ENCODE assay signal across 8 cellular contexts in the genomic region with DNA sequence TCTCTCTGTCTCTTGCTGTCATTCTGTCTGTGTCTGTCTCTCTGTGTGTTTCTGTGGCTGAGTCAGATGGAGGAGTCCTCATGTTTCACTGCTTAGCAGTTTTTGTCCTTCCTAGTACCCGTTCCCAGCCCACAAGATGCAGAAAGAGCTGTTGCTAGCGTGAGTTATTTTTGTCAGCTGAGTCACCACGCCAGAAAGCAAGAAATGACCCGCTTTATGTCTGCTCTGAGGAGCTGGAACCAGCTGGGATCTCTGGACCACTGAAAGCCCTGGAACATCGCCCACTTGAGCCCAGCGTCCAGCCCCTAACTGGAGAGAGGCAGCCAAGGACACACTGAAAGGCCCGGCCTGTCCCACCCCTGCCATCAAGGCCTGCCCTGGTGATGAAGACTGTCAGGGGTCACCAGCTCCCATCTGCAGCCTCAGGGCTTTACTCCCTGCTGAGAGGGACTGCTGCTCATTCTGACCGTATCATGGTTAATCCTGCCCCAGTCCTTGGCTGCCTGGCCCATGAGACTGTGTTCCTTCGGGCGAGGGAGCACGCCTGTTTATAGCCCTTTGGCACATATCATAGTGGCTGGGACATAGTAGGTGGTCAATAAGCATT.
A peak's percentile ranks its signal among the peaks of the same experiment; 100 is the strongest.
DNase-seq lines count a peak whose midpoint lies in the region; ATAC-seq and TF ChIP-seq lines count a peak whose summit lies in the region.

No MANE protein-coding gene starts in this region.

- H3K27me3 Mint-ChIP-seq in GM23338 (ENCODE audit: insufficient read depth, low read depth, poor library complexity) = peaks cover 4% of the 10 kb centered on the region

- no peaks in the 10 kb centered on the region for H3K9me2 ChIP-seq in GM23338 (ENCODE audit: insufficient read depth)

- no peaks in the 10 kb centered on the region for H3K79me2 ChIP-seq in GM23338 (replicated peaks; ENCODE audit: insufficient read depth)

- H3K27ac Mint-ChIP-seq in GM23338 = no peak overlapping the region

- no peaks in the 10 kb centered on the region for H3K36me3 ChIP-seq in GM23338 (ENCODE audit: insufficient read depth)

- no peaks in the 10 kb centered on the region for H3K9me3 Mint-ChIP-seq in GM23338

- no peaks in the 10 kb centered on the region for H3K36me3 Mint-ChIP-seq in GM23338 (ENCODE audit: low read depth)

- H3K27me3 ChIP-seq in GM23338 (ENCODE audit: insufficient read depth) = no peaks in the 10 kb centered on the region

- peaks cover 9% of the 10 kb centered on the region for H3K4me1 Mint-ChIP-seq in GM23338

- TF ChIP-seq CTCF in GM23338 (conservative IDR thresholded peaks at IDR 0.05; ENCODE audit: low read depth in 2 of 2) = no peak
- no peak for TF ChIP-seq CTCF in fibroblast of mammary gland (conservative IDR thresholded peaks at IDR 0.05; ENCODE audit: control insufficient read depth, insufficient read depth, low read depth, low read length)
- TF ChIP-seq CTCF in omental fat pad (IDR thresholded peaks at IDR 0.05) = no peak

- no peaks in the 10 kb centered on the region for H3F3A ChIP-seq in GM23338 (replicated peaks; ENCODE audit: low read depth)

- H3K4me1 ChIP-seq in GM23338 (ENCODE audit: insufficient read depth) = no peaks in the 10 kb centered on the region

- ATAC-seq in GM23338 (no peak; the same call in 2 of the 3 replicates), omental fat pad (ENCODE audit: low FRiP score) (peak; percentile 51), GM19463 (IDR thresholded peaks at IDR 0.05; ENCODE audit: unreplicated experiment) (no peak), HG03139 (IDR thresholded peaks at IDR 0.05; ENCODE audit: unreplicated experiment) (no peak)

- DNase-seq in GM23338 (ENCODE audit: low spot score) = no peak
- DNase-seq in RKO (ENCODE audit: low spot score) = peak; percentile 51
- peak; percentile 97 for DNase-seq in fibroblast of mammary gland (ENCODE audit: low read depth)
- DNase-seq in omental fat pad (ENCODE audit: low spot score) = no peak
- DNase-seq in KG1 (lab: John Stamatoyannopoulos, UW) = no peak
- no peak for DNase-seq in NCI-H1048 (lab: John Stamatoyannopoulos, UW)

- H4K20me1 ChIP-seq in GM23338 (replicated peaks; ENCODE audit: insufficient read depth) = no peaks in the 10 kb centered on the region

- H3K4me3 ChIP-seq in GM23338 (no peak overlapping the region), fibroblast of mammary gland (ENCODE audit: control insufficient read depth, low read depth, low read length) (no peak overlapping the region)

- H3K4me3 Mint-ChIP-seq in GM23338 = no peak overlapping the region

- no peak overlapping the region for H3K4me2 ChIP-seq in GM23338

- H3K27ac ChIP-seq in GM23338 (ENCODE audit: low read depth) = no peak overlapping the region

- peak overlapping the region; percentile 63; the same call in 1 of the 2 replicates for H2AFZ ChIP-seq in GM23338

TF ChIP-seq in GM23338, 12 proteins besides CTCF, POLR2A, EP300 and RAD21:
- TF ChIP-seq, protein P1, sequence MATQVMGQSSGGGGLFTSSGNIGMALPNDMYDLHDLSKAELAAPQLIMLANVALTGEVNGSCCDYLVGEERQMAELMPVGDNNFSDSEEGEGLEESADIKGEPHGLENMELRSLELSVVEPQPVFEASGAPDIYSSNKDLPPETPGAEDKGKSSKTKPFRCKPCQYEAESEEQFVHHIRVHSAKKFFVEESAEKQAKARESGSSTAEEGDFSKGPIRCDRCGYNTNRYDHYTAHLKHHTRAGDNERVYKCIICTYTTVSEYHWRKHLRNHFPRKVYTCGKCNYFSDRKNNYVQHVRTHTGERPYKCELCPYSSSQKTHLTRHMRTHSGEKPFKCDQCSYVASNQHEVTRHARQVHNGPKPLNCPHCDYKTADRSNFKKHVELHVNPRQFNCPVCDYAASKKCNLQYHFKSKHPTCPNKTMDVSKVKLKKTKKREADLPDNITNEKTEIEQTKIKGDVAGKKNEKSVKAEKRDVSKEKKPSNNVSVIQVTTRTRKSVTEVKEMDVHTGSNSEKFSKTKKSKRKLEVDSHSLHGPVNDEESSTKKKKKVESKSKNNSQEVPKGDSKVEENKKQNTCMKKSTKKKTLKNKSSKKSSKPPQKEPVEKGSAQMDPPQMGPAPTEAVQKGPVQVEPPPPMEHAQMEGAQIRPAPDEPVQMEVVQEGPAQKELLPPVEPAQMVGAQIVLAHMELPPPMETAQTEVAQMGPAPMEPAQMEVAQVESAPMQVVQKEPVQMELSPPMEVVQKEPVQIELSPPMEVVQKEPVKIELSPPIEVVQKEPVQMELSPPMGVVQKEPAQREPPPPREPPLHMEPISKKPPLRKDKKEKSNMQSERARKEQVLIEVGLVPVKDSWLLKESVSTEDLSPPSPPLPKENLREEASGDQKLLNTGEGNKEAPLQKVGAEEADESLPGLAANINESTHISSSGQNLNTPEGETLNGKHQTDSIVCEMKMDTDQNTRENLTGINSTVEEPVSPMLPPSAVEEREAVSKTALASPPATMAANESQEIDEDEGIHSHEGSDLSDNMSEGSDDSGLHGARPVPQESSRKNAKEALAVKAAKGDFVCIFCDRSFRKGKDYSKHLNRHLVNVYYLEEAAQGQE (IDR thresholded peaks at IDR 0.05; ENCODE audit: unreplicated experiment) = no peak
- TF ChIP-seq CREB1 (CRISPR knock-in tag; IDR thresholded peaks at IDR 0.05; ENCODE audit: low read depth) = no peak
- no peak for TF ChIP-seq EZH2phosphoT487 (IDR thresholded peaks at IDR 0.05; ENCODE audit: unreplicated experiment)
- no peak for TF ChIP-seq JUNB (IDR thresholded peaks at IDR 0.05; ENCODE audit: unreplicated experiment)
- TF ChIP-seq ZNF462 (CRISPR knock-in tag; IDR thresholded peaks at IDR 0.05) = no peak

Comparison
In these comparisons a context has a peak if more than half of its experiments do, and no peak if none do; other contexts are left out.
1. DNase-seq: peak in RKO (single experiment) and fibroblast of mammary gland (single experiment); none in GM23338 (single experiment), omental fat pad (single experiment), KG1 (single experiment) and NCI-H1048 (single experiment).